Comparison of ENCODE assay signal across 23 cellular contexts in genomic region chr7:110977127-110977776, GRCh38.
A peak's percentile ranks its signal among the peaks of the same experiment; 100 is the strongest.
DNase-seq lines count a peak whose midpoint lies in the region; ATAC-seq, FAIRE-seq and TF ChIP-seq lines count a peak whose summit lies in the region.
"Had no signal": no experiment of that assay in that cellular context is flagged by ENCODE, and none has a peak within 500 bp of the region (broad histone marks: within the 10 kb centered on the region; RNA-seq: fewer than 3 reads in every experiment).

No MANE protein-coding gene starts in this region.

- H3K27ac ChIP-seq in GM12878 (ENCODE audit: control insufficient read depth, insufficient read depth) (no peak overlapping the region), SJCRH30 (no peak overlapping the region)
- H3K27ac ChIP-seq: neutrophil had no signal

- H4K20me1 ChIP-seq in GM12878 (ENCODE audit: control insufficient read depth, insufficient read depth), result no peaks in the 10 kb centered on the region

- no peaks in the 10 kb centered on the region for H3K27me3 Mint-ChIP-seq in activated naive CD4-positive, alpha-beta T cell treated with anti-CD3 and anti-CD28 coated beads, Interleukin-2, amount 50 U/mL, for 24 hours
- H3K27me3 Mint-ChIP-seq in T-helper 17 cell, result no peaks in the 10 kb centered on the region

- no peaks in the 10 kb centered on the region for H3K9me3 ChIP-seq in T-helper 17 cell (ENCODE audit: control insufficient read depth, low read length, poor library complexity, severe bottlenecking)
- no peaks in the 10 kb centered on the region for H3K9me3 ChIP-seq in GM12878 (replicated peaks; ENCODE audit: control insufficient read depth, insufficient read depth, low read length)
- no peaks in the 10 kb centered on the region for H3K9me3 ChIP-seq in SJCRH30 (replicated peaks)
- H3K9me3 ChIP-seq: neutrophil had no signal

- H3K4me3 ChIP-seq in GM12878, result no peak overlapping the region
- no peak overlapping the region for H3K4me3 ChIP-seq in SJCRH30

- no peak for TF ChIP-seq EP300 in GM12878 (IDR thresholded peaks at IDR 0.05; ENCODE audit: borderline replicate concordance in 1 of 2, control insufficient read depth in 1 of 2, low read depth in 2 of 2, low read length in 2 of 2)

- H3K9ac ChIP-seq in GM12878 (ENCODE audit: control insufficient read depth, insufficient read depth, low read length), result no peak overlapping the region

- ATAC-seq in T-helper 17 cell (peak; percentile 59), GM12878 (peak; percentile 28; the same call in 1 of the 3 replicates)
- ATAC-seq: left lobe of liver had no signal

- H3K27ac Mint-ChIP-seq in activated naive CD4-positive, alpha-beta T cell treated with anti-CD3 and anti-CD28 coated beads, Interleukin-2, amount 50 U/mL, for 24 hours, result peak overlapping the region; percentile 66
- H3K27ac Mint-ChIP-seq in T-helper 17 cell, result peak overlapping the region; percentile 47

- no peaks in the 10 kb centered on the region for H3K36me3 ChIP-seq in GM12878 (ENCODE audit: control insufficient read depth in 2 of 2, insufficient read depth in 2 of 2, low read length in 1 of 2)
- no peaks in the 10 kb centered on the region for H3K36me3 ChIP-seq in SJCRH30
- H3K36me3 ChIP-seq: neutrophil had no signal

- TF ChIP-seq POLR2A in GM12878 (IDR thresholded peaks at IDR 0.05; ENCODE audit: low read depth, low read length), result no peak

- no peak for DNase-seq in activated naive CD4-positive, alpha-beta T cell (lab: John Stamatoyannopoulos, UW)
- no peak for DNase-seq in T-helper 17 cell
- no peak for DNase-seq in GM12878 (ENCODE audit: low read depth, low spot score)
- no peak for DNase-seq in EL
- no peak for DNase-seq in OCI-M1 (lab: John Stamatoyannopoulos, UW)
- DNase-seq in SJCRH30, result no peak
- no peak for DNase-seq in HUDEP-2 (lab: John Stamatoyannopoulos, UW; ENCODE audit: unreplicated experiment in 76 of 76)
- DNase-seq: activated CD8-positive, alpha-beta memory T cell treated with anti-CD3 and anti-CD28 coated beads, Interleukin-2, amount 50 U/mL, for 4 hours; amygdala; DMS79 treated with DMSO at 0.1 percent for 48 hours; effector CD8-positive, alpha-beta T cell; IMR-90; midbrain; MM.1S; NCI-H187; NCI-H345; stimulated activated CD4-positive, alpha-beta T cell treated with anti-CD3 and anti-CD28 coated beads, Interleukin-15, amount 100 ng/mL, for 24 hours; trophoblast cell had no signal

- CTCF ChIA-PET in GM12878 (lab: Yijun Ruan, JAX), result interaction anchor here (0.7 to 1.4 kb wide), 3 partner anchors 9 to 51 kb away, joined by 3 to 4 read pairs (median 4); no protein-coding TSS in a partner anchor

- in situ Hi-C loops in GM12878 (cut with MboI), result no loop called here

- TF ChIP-seq CTCF in GM12878 (IDR thresholded peaks at IDR 0.05 in 2 of 3, conservative IDR thresholded peaks at IDR 0.05 in 1 of 3; ENCODE audit: control insufficient read depth in 2 of 3, extremely low read depth in 1 of 3, insufficient read depth in 1 of 3, low read depth in 3 of 3, low read length in 3 of 3), result no peak

- SMC1A ChIA-PET in GM12878 (lab: Charles Lee; ENCODE audit: uncharacterized antibody, unreplicated experiment), result interaction anchor here (1.0 kb wide), 1 partner anchor 9 kb away, joined by 4 read pairs; no protein-coding TSS in a partner anchor

- peaks cover 1% of the 10 kb centered on the region for H3K36me3 Mint-ChIP-seq in activated naive CD4-positive, alpha-beta T cell treated with anti-CD3 and anti-CD28 coated beads, Interleukin-2, amount 50 U/mL, for 24 hours
- H3K36me3 Mint-ChIP-seq in T-helper 17 cell (ENCODE audit: low read depth), result no peaks in the 10 kb centered on the region

- no peak for TF ChIP-seq RAD21 in GM12878 (IDR thresholded peaks at IDR 0.05; ENCODE audit: insufficient read depth, low read depth, low read length)

- H2AFZ ChIP-seq in GM12878 (ENCODE audit: control insufficient read depth, low read depth, low read length), result no peak overlapping the region

- H3K4me1 Mint-ChIP-seq in activated naive CD4-positive, alpha-beta T cell treated with anti-CD3 and anti-CD28 coated beads, Interleukin-2, amount 50 U/mL, for 24 hours, result peaks cover 61% of the 10 kb centered on the region
- peaks cover 8% of the 10 kb centered on the region for H3K4me1 Mint-ChIP-seq in T-helper 17 cell

- H3K9me3 Mint-ChIP-seq in activated naive CD4-positive, alpha-beta T cell treated with anti-CD3 and anti-CD28 coated beads, Interleukin-2, amount 50 U/mL, for 24 hours, result peaks cover under 1% of the 10 kb centered on the region

- no peaks in the 10 kb centered on the region for H3K79me2 ChIP-seq in GM12878 (ENCODE audit: control insufficient read depth, insufficient read depth, low read length)

- no peak overlapping the region for H3K4me2 ChIP-seq in GM12878 (ENCODE audit: control insufficient read depth, insufficient read depth)

- H3K4me3 Mint-ChIP-seq in activated naive CD4-positive, alpha-beta T cell treated with anti-CD3 and anti-CD28 coated beads, Interleukin-2, amount 50 U/mL, for 24 hours, result peak overlapping the region; percentile 58
- H3K4me3 Mint-ChIP-seq in T-helper 17 cell, result peak overlapping the region; percentile 77

- WGBS in GM12878 (ENCODE audit: insufficient coverage, insufficient replicate concordance, low lambda C conversion rate, missing lambda C conversion rate), result 87% methylated on average over 4 of the region's 4 CpGs

- H3K27me3 ChIP-seq in GM12878 (replicated peaks in 1 of 2; ENCODE audit: control insufficient read depth in 2 of 2, insufficient read depth in 2 of 2, low read length in 1 of 2) (no peaks in the 10 kb centered on the region), SJCRH30 (no peaks in the 10 kb centered on the region)
- H3K27me3 ChIP-seq: neutrophil had no signal

- intact Hi-C loops in GM12878 (cut with micrococcal nuclease; ENCODE audit: unreplicated experiment), result no loop called here

- POLR2A ChIA-PET in GM12878 (lab: Charles Lee), result no interaction called here

- no peak for FAIRE-seq in GM12878 (lab: Jason Lieb, UNC)
- FAIRE-seq: GM18507, H1 had no signal

- BruUV-seq in GM12878 (replicated peaks; lab: Mats Ljungman, UMichigan), result no TSS peak

- no peaks in the 10 kb centered on the region for H3K4me1 ChIP-seq in GM12878 (ENCODE audit: control insufficient read depth, insufficient read depth, low read length)
- peaks cover 12% of the 10 kb centered on the region for H3K4me1 ChIP-seq in SJCRH30

- RAD21 ChIA-PET in GM12878 (lab: Charles Lee; ENCODE audit: unreplicated experiment), result no interaction called here

TF ChIP-seq in GM12878, 131 proteins besides CTCF, POLR2A, EP300 and RAD21:
- no peak for TF ChIP-seq CBFB (IDR thresholded peaks at IDR 0.05; ENCODE audit: low read depth)
- TF ChIP-seq JUNB (IDR thresholded peaks at IDR 0.05), result 0 out of 2 replicates have a peak, but pooled peaks have one; percentile 31
- TF ChIP-seq ASH2L (IDR thresholded peaks at IDR 0.05; ENCODE audit: borderline replicate concordance, low read depth), result no peak
- no peak for TF ChIP-seq POU2F2 (IDR thresholded peaks at IDR 0.05; ENCODE audit: borderline replicate concordance, low read depth, low read length)
- TF ChIP-seq NR2C2 (IDR thresholded peaks at IDR 0.05; ENCODE audit: borderline replicate concordance, control insufficient read depth, insufficient read length, low read depth), result no peak
- no peak for TF ChIP-seq SMC3 (IDR thresholded peaks at IDR 0.05; ENCODE audit: borderline replicate concordance, low read length)
- TF ChIP-seq KDM1A (IDR thresholded peaks at IDR 0.05; ENCODE audit: borderline replicate concordance), result no peak
- no peak for TF ChIP-seq CHD1 (IDR thresholded peaks at IDR 0.05; ENCODE audit: low read depth, low read length)
- peak; percentile 71 for TF ChIP-seq RUNX3 (IDR thresholded peaks at IDR 0.05; ENCODE audit: low read length)
- no peak for TF ChIP-seq MLLT1 (IDR thresholded peaks at IDR 0.05)
- no peak for TF ChIP-seq GABPA (IDR thresholded peaks at IDR 0.05; ENCODE audit: low read depth)
- TF ChIP-seq FOS (IDR thresholded peaks at IDR 0.05; ENCODE audit: borderline replicate concordance, extremely low read depth, insufficient read length), result no peak
- TF ChIP-seq TARDBP (IDR thresholded peaks at IDR 0.05; ENCODE audit: borderline replicate concordance), result no peak
